In the genomic region with DNA sequence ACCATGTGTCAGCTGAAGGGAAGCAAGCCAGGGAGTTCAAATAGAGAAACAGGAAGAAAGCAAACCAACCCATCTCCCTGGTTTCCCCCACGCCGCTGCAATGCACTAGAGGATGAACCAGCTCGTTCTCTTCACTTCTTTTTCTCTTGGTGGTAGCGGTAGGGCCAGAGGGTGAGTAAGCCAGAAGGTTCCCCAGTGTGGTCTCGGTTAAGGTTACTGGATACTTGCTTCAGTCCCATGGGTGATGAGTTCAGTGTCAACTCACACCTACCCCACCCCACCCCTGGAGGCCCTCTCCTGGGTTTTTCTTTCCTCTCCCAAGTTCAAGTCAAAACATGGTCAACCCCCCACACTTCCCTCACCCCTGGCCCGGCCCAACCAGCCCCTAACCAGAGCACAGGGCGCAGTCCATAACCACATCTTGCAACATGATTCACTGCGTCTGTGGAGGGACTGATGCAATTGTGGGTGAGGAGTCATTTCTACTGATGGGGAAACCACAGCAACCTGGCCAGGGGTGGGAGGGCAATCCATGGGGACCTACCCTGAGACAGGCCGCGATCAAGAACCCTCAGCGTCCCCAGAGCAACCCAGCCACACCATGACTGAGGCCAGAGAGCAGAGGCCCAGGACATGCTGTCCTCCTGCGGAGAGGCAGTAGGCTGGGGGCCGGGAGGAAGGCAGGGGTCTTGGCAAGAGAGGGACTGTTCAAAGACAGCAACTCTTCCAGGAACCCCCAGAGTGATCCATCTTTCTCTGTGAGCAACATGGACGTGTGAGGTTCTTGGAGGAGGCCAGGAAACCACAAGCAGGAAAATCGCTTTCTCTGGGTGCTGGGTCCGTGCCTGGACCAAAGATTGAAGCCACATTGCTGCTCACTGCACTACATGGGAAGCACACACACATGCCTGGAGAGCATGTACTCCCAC, we compare ENCODE assay signal across 1 cellular context.
TF ChIP-seq lines count a peak whose summit lies in the region.

No MANE protein-coding gene starts in this region.

TF ChIP-seq in GM12878, 131 proteins besides CTCF, POLR2A, EP300 and RAD21 (continued from another document and continues in another):
- TF ChIP-seq ATF7 (IDR thresholded peaks at IDR 0.05; ENCODE audit: low read depth): peak; percentile 86
- 0 out of 2 replicates have a peak, but pooled peaks have one; percentile 38 for TF ChIP-seq HDGF (IDR thresholded peaks at IDR 0.05)
- no peak for TF ChIP-seq SREBF2 (IDR thresholded peaks at IDR 0.05; ENCODE audit: low read length)
- TF ChIP-seq TCF7 (IDR thresholded peaks at IDR 0.05; ENCODE audit: borderline replicate concordance): 0 out of 2 replicates have a peak, but pooled peaks have one; percentile 32
- no peak; the same call in none of the 2 replicates for TF ChIP-seq SPI1 (IDR thresholded peaks at IDR 0.05; ENCODE audit: borderline replicate concordance, insufficient read depth, low read depth, low read length)
- no peak for TF ChIP-seq CBX3 (IDR thresholded peaks at IDR 0.05; ENCODE audit: borderline replicate concordance, low read depth)
- TF ChIP-seq ETV6 (conservative IDR thresholded peaks at IDR 0.05 in 1 of 2, IDR thresholded peaks at IDR 0.05 in 1 of 2; ENCODE audit: borderline replicate concordance in 1 of 2, low read depth in 1 of 2): peak in 1 of 2 experiments; percentile 78; a peak in 2 of 4 replicates
- no peak for TF ChIP-seq RFX5 (IDR thresholded peaks at IDR 0.05; ENCODE audit: low read depth, low read length)
- peak; percentile 91 for TF ChIP-seq CREM (IDR thresholded peaks at IDR 0.05; ENCODE audit: low read depth)
- TF ChIP-seq ZNF384 (IDR thresholded peaks at IDR 0.05; ENCODE audit: borderline replicate concordance, low read depth, low read length): no peak
- TF ChIP-seq KLF5 (IDR thresholded peaks at IDR 0.05; ENCODE audit: partially characterized antibody): peak; percentile 47
- peak; percentile 68; the same call in 1 of the 2 replicates for TF ChIP-seq RELB (IDR thresholded peaks at IDR 0.05; ENCODE audit: low read depth)
- TF ChIP-seq SMARCA5 (IDR thresholded peaks at IDR 0.05): no peak
- no peak for TF ChIP-seq ZSCAN29 (IDR thresholded peaks at IDR 0.05)
- 0 out of 2 replicates have a peak, but pooled peaks have one; percentile 77 for TF ChIP-seq CBX5 (IDR thresholded peaks at IDR 0.05; ENCODE audit: low read depth)
- TF ChIP-seq MXI1 (IDR thresholded peaks at IDR 0.05; ENCODE audit: low read depth, low read length): no peak
- no peak for TF ChIP-seq REST (IDR thresholded peaks at IDR 0.05; ENCODE audit: low read depth, low read length)
- no peak for TF ChIP-seq MYB (IDR thresholded peaks at IDR 0.05; ENCODE audit: borderline replicate concordance, low read depth, low read length)
- TF ChIP-seq JUND (IDR thresholded peaks at IDR 0.05; ENCODE audit: low read depth, low read length): no peak
- TF ChIP-seq CBFB (IDR thresholded peaks at IDR 0.05; ENCODE audit: low read depth): peak; percentile 98
- TF ChIP-seq POLR2AphosphoS2 (IDR thresholded peaks at IDR 0.05; ENCODE audit: low read depth, low read length): no peak
- TF ChIP-seq MTA3 (IDR thresholded peaks at IDR 0.05; ENCODE audit: borderline replicate concordance, low read length): peak; percentile 95
- TF ChIP-seq MTA2 (IDR thresholded peaks at IDR 0.05; ENCODE audit: low read depth): peak; percentile 90
- TF ChIP-seq IKZF2 (IDR thresholded peaks at IDR 0.05): peak; percentile 95
- peak in 1 of 2 experiments; percentile 67; a peak in 2 of 4 replicates for TF ChIP-seq BHLHE40 (IDR thresholded peaks at IDR 0.05; ENCODE audit: borderline replicate concordance in 1 of 2, low read depth in 2 of 2, low read length in 1 of 2)
- TF ChIP-seq SP1 (IDR thresholded peaks at IDR 0.05; ENCODE audit: low read depth, low read length): peak; percentile 85
- TF ChIP-seq FOS (IDR thresholded peaks at IDR 0.05; ENCODE audit: borderline replicate concordance, extremely low read depth, insufficient read length): no peak
- no peak for TF ChIP-seq ZNF687 (IDR thresholded peaks at IDR 0.05)
- TF ChIP-seq PAX8 (IDR thresholded peaks at IDR 0.05): no peak
- TF ChIP-seq BCL11A (IDR thresholded peaks at IDR 0.05; ENCODE audit: low read depth, low read length): peak; percentile 93
- TF ChIP-seq SMAD5 (IDR thresholded peaks at IDR 0.05; ENCODE audit: low read depth): no peak
- TF ChIP-seq PBX3 (IDR thresholded peaks at IDR 0.05; ENCODE audit: insufficient replicate concordance, low read depth, low read length): no peak
- TF ChIP-seq EGR1 (IDR thresholded peaks at IDR 0.05; ENCODE audit: borderline replicate concordance in 1 of 2, low read depth in 2 of 2, low read length in 2 of 2): peak in 1 of 2 experiments; percentile 64; a peak in 1 of 3 replicates
- TF ChIP-seq STAT1 (conservative IDR thresholded peaks at IDR 0.05): no peak
- TF ChIP-seq RELA (IDR thresholded peaks at IDR 0.05; ENCODE audit: borderline replicate concordance, partially characterized antibody): peak; percentile 34
- no peak for TF ChIP-seq NR2C1 (IDR thresholded peaks at IDR 0.05)
- TF ChIP-seq ATF2 (IDR thresholded peaks at IDR 0.05; ENCODE audit: low read length): peak; percentile 94
- TF ChIP-seq NFIC (IDR thresholded peaks at IDR 0.05; ENCODE audit: low read depth, low read length): peak; percentile 97
- TF ChIP-seq NBN (IDR thresholded peaks at IDR 0.05): peak; percentile 76
- peak in 1 of 2 experiments; percentile 76; a peak in 2 of 4 replicates for TF ChIP-seq SRF (IDR thresholded peaks at IDR 0.05; ENCODE audit: low read depth in 2 of 2, low read length in 2 of 2)
- no peak for TF ChIP-seq ZZZ3 (IDR thresholded peaks at IDR 0.05; ENCODE audit: control insufficient read depth, insufficient read length, low read depth)
- peak; percentile 99 for TF ChIP-seq EED (IDR thresholded peaks at IDR 0.05; ENCODE audit: low read depth)
- TF ChIP-seq STAT3 (IDR thresholded peaks at IDR 0.05; ENCODE audit: low read depth, low read length): no peak
- peak; percentile 94 for TF ChIP-seq MEF2B (IDR thresholded peaks at IDR 0.05; ENCODE audit: partially characterized antibody, poor library complexity, severe bottlenecking)
- TF ChIP-seq TCF12 (IDR thresholded peaks at IDR 0.05; ENCODE audit: low read depth, low read length): peak; percentile 78
- TF ChIP-seq IRF5 (IDR thresholded peaks at IDR 0.05; ENCODE audit: borderline replicate concordance): no peak
- peak; percentile 26; the same call in 1 of the 2 replicates for TF ChIP-seq CHD2 (IDR thresholded peaks at IDR 0.05; ENCODE audit: borderline replicate concordance, low read depth, low read length)
- TF ChIP-seq EZH2 (IDR thresholded peaks at IDR 0.05; ENCODE audit: borderline replicate concordance, control insufficient read depth, low read depth, low read length): no peak
